In genomic region chr17:28381141-28381825, GRCh38 we compare ENCODE assay signal across 11 cellular contexts.
DNase-seq lines count a peak whose midpoint lies in the region; ATAC-seq and TF ChIP-seq lines count a peak whose summit lies in the region.
"Had no signal": no experiment of that assay in that cellular context is flagged by ENCODE, and none has a peak within 500 bp of the region (broad histone marks: within the 10 kb centered on the region; RNA-seq: fewer than 3 reads in every experiment).

No MANE protein-coding gene starts in this region.

- H3K4me1 ChIP-seq in HUES6 (ENCODE audit: control insufficient read depth, insufficient read depth, low read length), result peaks cover 3% of the 10 kb centered on the region; the same call in 1 of the 2 replicates

- no peaks in the 10 kb centered on the region for H3K9me3 ChIP-seq in HUES6 (ENCODE audit: control insufficient read depth, insufficient read depth, low read depth, low read length)

- no peak overlapping the region for H3K27ac Mint-ChIP-seq in dendritic cell treated with granulocyte-macrophage colony-stimulating factor and Interleukin-4, amounts not matched to agents 40 ng/mL and 50 ng/mL, for 4 days
- H3K27ac Mint-ChIP-seq in memory B cell, result no peak overlapping the region

- no peak overlapping the region for H3K4me3 ChIP-seq in AG04449 (ENCODE audit: low read depth, low read length)
- H3K4me3 ChIP-seq in HUES6 (ENCODE audit: low read depth, low read length), result peak overlapping the region; percentile 55

- ATAC-seq in memory B cell (ENCODE audit: low read depth), result no peak
- ATAC-seq in HG03139 (IDR thresholded peaks at IDR 0.05; ENCODE audit: unreplicated experiment), result no peak
- ATAC-seq in GM21619 (IDR thresholded peaks at IDR 0.05; ENCODE audit: unreplicated experiment), result no peak

- CTCF ChIA-PET in AG04449 (lab: Yijun Ruan, JAX), result interaction anchor here (1.3 kb wide), 2 partner anchors 36 to 170 kb away, joined by 3 to 4 read pairs; no protein-coding TSS in a partner anchor

- peaks cover 5% of the 10 kb centered on the region for H3K36me3 Mint-ChIP-seq in dendritic cell treated with granulocyte-macrophage colony-stimulating factor and Interleukin-4, amounts not matched to agents 40 ng/mL and 50 ng/mL, for 4 days (ENCODE audit: low read depth)
- peaks cover 10% of the 10 kb centered on the region for H3K36me3 Mint-ChIP-seq in memory B cell

- peaks cover 79% of the 10 kb centered on the region for H3K27me3 ChIP-seq in HUES6 (ENCODE audit: control insufficient read depth, insufficient read depth, low read length)

- peak overlapping the region; percentile 41 for H3K4me3 Mint-ChIP-seq in dendritic cell treated with granulocyte-macrophage colony-stimulating factor and Interleukin-4, amounts not matched to agents 40 ng/mL and 50 ng/mL, for 4 days
- H3K4me3 Mint-ChIP-seq in memory B cell, result peak overlapping the region; percentile 30

- no peaks in the 10 kb centered on the region for H3K9me3 Mint-ChIP-seq in dendritic cell treated with granulocyte-macrophage colony-stimulating factor and Interleukin-4, amounts not matched to agents 40 ng/mL and 50 ng/mL, for 4 days
- no peaks in the 10 kb centered on the region for H3K9me3 Mint-ChIP-seq in memory B cell

- no peak for DNase-seq in AG04449 (ENCODE audit: low read depth, low spot score)
- DNase-seq in memory B cell (ENCODE audit: low spot score in 2 of 2), result no peak
- no peak for DNase-seq in kidney glomerular epithelial cell (lab: John Stamatoyannopoulos, UW)
- no peak for DNase-seq in SKM-1 treated with dmso at 0.1 percent for 144 hours (lab: John Stamatoyannopoulos, UW; ENCODE audit: unreplicated experiment)
- DNase-seq: DND-41, GOT3, occipital lobe had no signal

- peaks cover 57% of the 10 kb centered on the region for H3K27me3 Mint-ChIP-seq in dendritic cell treated with granulocyte-macrophage colony-stimulating factor and Interleukin-4, amounts not matched to agents 40 ng/mL and 50 ng/mL, for 4 days
- H3K27me3 Mint-ChIP-seq in memory B cell, result peaks cover 10% of the 10 kb centered on the region

- intact Hi-C loops in dendritic cell treated with granulocyte-macrophage colony-stimulating factor and Interleukin-4, amounts not matched to agents 40 ng/mL and 50 ng/mL, for 4 days (cut with micrococcal nuclease), result loop anchor here (5.0 to 10.0 kb wide), 2 partner anchors 36 to 164 kb away; no protein-coding TSS in a partner anchor

- POLR2A ChIA-PET in AG04449 (lab: Yijun Ruan, JAX), result no interaction called here

- no peak overlapping the region for H3K9ac ChIP-seq in HUES6 (ENCODE audit: low read length)

- no peak overlapping the region for H3K27ac ChIP-seq in HUES6 (ENCODE audit: low read depth, low read length)

- H3K4me1 Mint-ChIP-seq in dendritic cell treated with granulocyte-macrophage colony-stimulating factor and Interleukin-4, amounts not matched to agents 40 ng/mL and 50 ng/mL, for 4 days (ENCODE audit: low read depth), result peaks cover 37% of the 10 kb centered on the region
- H3K4me1 Mint-ChIP-seq in memory B cell, result peaks cover 17% of the 10 kb centered on the region

- H3K36me3 ChIP-seq in HUES6 (ENCODE audit: control insufficient read depth, insufficient read depth, low read length), result no peaks in the 10 kb centered on the region

- peak; percentile 24 for TF ChIP-seq CTCF in AG04449 (IDR thresholded peaks at IDR 0.05; ENCODE audit: insufficient read depth, low read length, missing control alignments)
